ENCODE assay signal across 1 cellular context in genomic region chr1:203028784-203029553, GRCh38.
TF ChIP-seq lines count a peak whose summit lies in the region.

No MANE protein-coding gene starts in this region.

TF ChIP-seq in K562, 482 proteins besides CTCF, POLR2A, EP300 and RAD21:
- TF ChIP-seq MNT (conservative IDR thresholded peaks at IDR 0.05) (0 out of 4 replicates have a peak, but pooled peaks of 1 of the 2 experiments have one; percentile 14), ATF3 (IDR thresholded peaks at IDR 0.05) (0 out of 2 replicates have a peak, but pooled peaks have one; percentile 20), ATF3 (CRISPR knock-in tag; conservative IDR thresholded peaks at IDR 0.05) (no peak), FIP1L1 (IDR thresholded peaks at IDR 0.05; ENCODE audit: low read depth, low read length, poor library complexity, severe bottlenecking) (no peak), CBX5 (IDR thresholded peaks at IDR 0.05; ENCODE audit: borderline replicate concordance, low read depth) (no peak), ZNF561 (CRISPR knock-in tag; conservative IDR thresholded peaks at IDR 0.05) (no peak)
